Comparison of ENCODE assay signal across 8 cellular contexts in genomic region chr18:33751613-33752221, GRCh38.
A peak's percentile ranks its signal among the peaks of the same experiment; 100 is the strongest.
DNase-seq lines count a peak whose midpoint lies in the region; TF ChIP-seq lines count a peak whose summit lies in the region.

No MANE protein-coding gene starts in this region.

- peak; percentile 40 for TF ChIP-seq CTCF in GM12873 (IDR thresholded peaks at IDR 0.05; ENCODE audit: insufficient read depth, low read depth, low read length, missing control alignments)
- TF ChIP-seq CTCF in neural crest cell (conservative IDR thresholded peaks at IDR 0.05): peak; percentile 72

- H3K27me3 ChIP-seq in MG63: no peaks in the 10 kb centered on the region

- no peak overlapping the region for H3K4me3 ChIP-seq in MG63

- no peaks in the 10 kb centered on the region for H3K9me3 Mint-ChIP-seq in neural crest cell

- no peaks in the 10 kb centered on the region for H3K36me3 ChIP-seq in MG63

- no peaks in the 10 kb centered on the region for H3K36me3 Mint-ChIP-seq in neural crest cell (ENCODE audit: low read depth)

- H3K27me3 Mint-ChIP-seq in neural crest cell (ENCODE audit: low read depth): no peaks in the 10 kb centered on the region

- DNase-seq in NCI-H146 (lab: John Stamatoyannopoulos, UW): peak; percentile 74
- peak; percentile 1 to 10 for DNase-seq in T47D (ENCODE audit: low read depth in 1 of 2, low spot score in 1 of 2)
- DNase-seq in neural crest cell (ENCODE audit: low read depth, low spot score): no peak
- no peak for DNase-seq in activated CD4-positive, alpha-beta T cell treated with anti-CD3 and anti-CD28 coated beads, Interleukin-2, amount 50 U/mL, for 4 hours
- no peak for DNase-seq in stimulated activated CD4-positive, alpha-beta T cell treated with anti-CD3 and anti-CD28 coated beads, Interleukin-2, amount 100 ng/mL, for 48 hours
- no peak for DNase-seq in HK-2 (ENCODE audit: unreplicated experiment)
- no peak for DNase-seq in MG63

- no peak overlapping the region for H3K4me3 Mint-ChIP-seq in neural crest cell

- H3K9me3 ChIP-seq in MG63: no peaks in the 10 kb centered on the region

- no peak overlapping the region for H3K27ac Mint-ChIP-seq in neural crest cell (ENCODE audit: unreplicated experiment)

- peaks cover 14% of the 10 kb centered on the region for H3K4me1 Mint-ChIP-seq in neural crest cell

- in situ Hi-C loops in T47D (cut with HindIII; ENCODE audit: low pct_unique_long_range_greater_than_20kb, low sequenced_read_pairs): no loop called here

Comparison
In these comparisons a context has a peak if more than half of its experiments do, and no peak if none do; other contexts are left out.
1. DNase-seq: peak in NCI-H146 (single experiment) and T47D (2 of 2); none in neural crest cell (single experiment), activated CD4-positive, alpha-beta T cell treated with anti-CD3 and anti-CD28 coated beads, Interleukin-2, amount 50 U/mL, for 4 hours (0 of 2), stimulated activated CD4-positive, alpha-beta T cell treated with anti-CD3 and anti-CD28 coated beads, Interleukin-2, amount 100 ng/mL, for 48 hours (0 of 2), HK-2 (single experiment) and MG63 (single experiment).